In genomic region chr13:55440465-55441085, GRCh38 we compare ENCODE assay signal across 1 cellular context.
TF ChIP-seq lines count a peak whose summit lies in the region.

No MANE protein-coding gene starts in this region.

TF ChIP-seq in WTC11, 78 proteins besides CTCF, POLR2A, EP300 and RAD21 (continued from another document):
- TF ChIP-seq USF2 (CRISPR knock-in tag; IDR thresholded peaks at IDR 0.05) (no peak), TEAD1 (CRISPR knock-in tag; IDR thresholded peaks at IDR 0.05) (no peak), PRDM15 (CRISPR knock-in tag; IDR thresholded peaks at IDR 0.05) (no peak), ZNF121 (CRISPR knock-in tag; IDR thresholded peaks at IDR 0.05) (no peak), TEAD4 (CRISPR knock-in tag; IDR thresholded peaks at IDR 0.05) (no peak), ZBTB21 (CRISPR knock-in tag; IDR thresholded peaks at IDR 0.05; ENCODE audit: borderline replicate concordance) (no peak), MXD4 (CRISPR knock-in tag; IDR thresholded peaks at IDR 0.05; ENCODE audit: borderline replicate concordance) (no peak), NFATC4 (CRISPR knock-in tag; IDR thresholded peaks at IDR 0.05) (no peak)
